ENCODE assay signal across 24 cellular contexts in the genomic region with DNA sequence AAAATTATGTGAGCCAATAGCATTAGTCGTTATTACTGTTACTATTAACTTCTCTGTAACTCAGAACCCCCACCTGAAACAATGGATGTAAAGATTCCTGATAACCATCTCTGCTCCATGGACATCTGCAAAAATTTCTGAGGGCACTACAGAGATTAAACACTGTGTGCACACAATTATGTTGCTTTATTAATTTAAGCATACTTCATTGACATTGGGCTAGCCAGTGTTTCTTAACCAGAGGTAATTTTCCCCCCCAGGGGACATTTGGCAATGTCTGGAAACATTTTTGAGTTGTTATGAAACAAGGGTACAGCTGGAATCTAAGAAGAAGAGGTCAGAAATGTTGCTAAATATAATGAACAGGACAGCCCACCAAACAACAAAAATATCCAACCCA. TPM values are rescaled to one million over a fixed set of nuclear protein-coding genes. Genes with fewer than 3 reads are reported as not detected.
"Had no signal": no experiment of that assay in that cellular context is flagged by ENCODE, and none has a peak within 500 bp of the region (broad histone marks: within the 10 kb centered on the region; RNA-seq: fewer than 3 reads in every experiment).

No MANE protein-coding gene starts in this region.

- H3K4me1 ChIP-seq: right lobe of liver, stomach, testis, thyroid gland had no signal

- H3K27ac ChIP-seq: hepatocyte, left ventricle myocardium inferior, ovary, right atrium auricular region, right lobe of liver, stomach, testis, thyroid gland, transverse colon, upper lobe of right lung had no signal

- DNase-seq: islet precursor cell; left ventricle myocardium inferior; midbrain; mucosa of descending colon; naive thymus-derived CD4-positive, alpha-beta T cell; ovary; right lobe of liver; stimulated activated CD4-positive, alpha-beta T cell treated with anti-CD3 and anti-CD28 coated beads, Interleukin-1b, Interleukin-23, amount 100 ng/mL, for 48 hours; stimulated activated CD4-positive, alpha-beta T cell treated with anti-CD3 and anti-CD28 coated beads, Interleukin-2, amount 100 ng/mL, for 48 hours; stimulated activated CD4-positive, alpha-beta T cell treated with anti-CD3 and anti-CD28 coated beads, Interleukin-4, amount 100 ng/mL, for 4 hours; stimulated activated CD8-positive, alpha-beta memory T cell treated with anti-CD3 and anti-CD28 coated beads, Interleukin-4, amount 100 ng/mL, for 48 hours; stimulated activated naive CD8-positive, alpha-beta T cell treated with anti-CD3 and anti-CD28 coated beads, Interleukin-15, Interleukin-2, amounts not matched to agents 100 U/mL and 50 U/mL, for 24 hours; stomach; testis; thyroid gland; transverse colon; upper lobe of right lung had no signal

- H3K27me3 ChIP-seq: hepatocyte, ovary, right atrium auricular region, right lobe of liver, stomach, testis, thyroid gland, transverse colon, upper lobe of right lung had no signal

- ATAC-seq: mucosa of descending colon; naive thymus-derived CD4-positive, alpha-beta T cell; natural killer cell treated with Interleukin-12 subunit alpha and Interleukin-12 subunit beta and Interleukin-15 and Interleukin-18, amount 100 ng/mL, for 72 hours; right lobe of liver; stimulated activated memory B cell treated with anti-CD40 and anti-IgM and Interleukin-4, amounts not matched to agents 10 μg/mL and 1 μg/mL and 100 μg/mL, for 72 hours; stimulated activated naive CD8-positive, alpha-beta T cell treated with anti-CD3 and anti-CD28 coated beads, Interleukin-15, Interleukin-2, amounts not matched to agents 100 U/mL and 50 U/mL, for 24 hours; upper lobe of right lung had no signal

- H3K36me3 ChIP-seq: left ventricle myocardium inferior, ovary, right atrium auricular region, right lobe of liver, stomach, thyroid gland, transverse colon, upper lobe of right lung had no signal

- H3K4me2 ChIP-seq: hepatocyte, smooth muscle cell had no signal

- H3K9me3 ChIP-seq: mucosa of descending colon, right lobe of liver, testis, thyroid gland, upper lobe of right lung had no signal

- H2AFZ ChIP-seq: hepatocyte had no signal

- H3K4me3 ChIP-seq: hepatocyte, left ventricle myocardium inferior, lung, mucosa of descending colon, ovary, right atrium auricular region, right lobe of liver, smooth muscle cell, stomach, testis, thyroid gland, transverse colon, upper lobe of right lung had no signal

RNA-seq across cellular contexts. Expression of a gene that starts 19.3 kb away (rescaled TPM):
- total RNA-seq: myocyte had no signal
- polyA plus RNA-seq: naive thymus-derived CD4-positive, alpha-beta T cell had no signal
